In the genomic region with DNA sequence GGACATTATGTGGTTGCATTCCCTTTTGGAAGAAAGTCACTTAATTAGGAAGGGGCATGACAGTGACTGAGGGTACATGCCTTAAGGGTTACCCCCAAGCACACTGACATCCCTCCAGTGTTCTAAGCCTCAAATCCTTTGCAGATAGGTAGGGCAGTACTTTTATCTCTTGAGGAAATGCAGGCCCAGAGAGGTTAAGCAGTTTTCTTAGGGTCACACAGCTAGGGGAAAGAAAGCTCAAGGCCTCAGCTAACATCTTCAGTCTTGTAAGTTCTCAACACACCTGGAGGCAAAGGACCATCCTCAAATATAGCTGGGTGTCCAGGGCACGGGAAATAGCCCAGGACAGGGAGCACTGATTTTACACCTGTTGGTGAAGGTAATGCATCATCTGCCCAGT, we compare ENCODE assay signal across 16 cellular contexts. TPM values are rescaled to one million over a fixed set of nuclear protein-coding genes. Genes with fewer than 3 reads are reported as not detected.
DNase-seq lines count a peak whose midpoint lies in the region; ATAC-seq and TF ChIP-seq lines count a peak whose summit lies in the region.
"Had no signal": no experiment of that assay in that cellular context is flagged by ENCODE, and none has a peak within 500 bp of the region (broad histone marks: within the 10 kb centered on the region; RNA-seq: fewer than 3 reads in every experiment).

No MANE protein-coding gene starts in this region.

- TF ChIP-seq CTCF in left ventricle myocardium inferior (IDR thresholded peaks at IDR 0.05; ENCODE audit: borderline replicate concordance), result no peak

- H3K36me3 ChIP-seq in left ventricle myocardium inferior, result no peaks in the 10 kb centered on the region
- no peaks in the 10 kb centered on the region for H3K36me3 ChIP-seq in mesodermal cell (ENCODE audit: control insufficient read depth, insufficient read depth, low read length)

- no peaks in the 10 kb centered on the region for H3K27me3 ChIP-seq in left ventricle myocardium inferior (ENCODE audit: low read depth)

- ATAC-seq in HG02870 (IDR thresholded peaks at IDR 0.05; ENCODE audit: unreplicated experiment), result no peak

- H3K4me1 ChIP-seq in left ventricle myocardium inferior (peaks cover 83% of the 10 kb centered on the region), mesodermal cell (ENCODE audit: control insufficient read depth, insufficient read depth, low read length, poor library complexity, severe bottlenecking) (peaks cover 53% of the 10 kb centered on the region)

- no peak for DNase-seq in left ventricle myocardium inferior
- no peak for DNase-seq in cardiac septum (ENCODE audit: low spot score)
- DNase-seq in NCI-H446 treated with DMSO at 0.1 percent for 48 hours (lab: John Stamatoyannopoulos, UW), result no peak
- no peak for DNase-seq in dermis blood vessel endothelial cell
- DNase-seq: C1 segment of cervical spinal cord, DND-41, NCI-H1436, NCI-H2029, NCI-H2171, NCI-H510A, NCI-H774, SHP77 had no signal

- 100% methylated on average over 1 of the region's 1 CpG for WGBS in mesodermal cell (ENCODE audit: insufficient coverage in 2 of 2), 2 experiments

- intact Hi-C loops in left ventricle myocardium inferior (cut with micrococcal nuclease), result no loop called here
- intact Hi-C loops in cardiac septum (cut with DNase I), result no loop called here

- H3K9me3 ChIP-seq in left ventricle myocardium inferior (replicated peaks) (no peaks in the 10 kb centered on the region), mesodermal cell (ENCODE audit: control insufficient read depth, low read length) (no peaks in the 10 kb centered on the region)

- H3K4me3 ChIP-seq in left ventricle myocardium inferior, result no peak overlapping the region
- H3K4me3 ChIP-seq in mesodermal cell (ENCODE audit: extremely low read depth, insufficient read depth, low read length, poor library complexity, severe bottlenecking), result no peak overlapping the region

- peak overlapping the region; percentile 86 for H3K27ac ChIP-seq in left ventricle myocardium inferior (replicated peaks)
- H3K27ac ChIP-seq in cingulate gyrus (ENCODE audit: low read depth, low read length), result peak overlapping the region; percentile 19
- peak overlapping the region; percentile 84 for H3K27ac ChIP-seq in mesodermal cell (ENCODE audit: low read depth, low read length, severe bottlenecking)

RNA-seq across cellular contexts. Expression of a gene that starts 31.6 kb away (rescaled TPM):
- total RNA-seq in left ventricle myocardium inferior (12.2 TPM), cardiac septum (12.3 TPM), dermis blood vessel endothelial cell (41.9 and 57.7 TPM in 2 replicates)
- 18.5 TPM for polyA plus RNA-seq in mesodermal cell (2013, experiment 1 of 2)
- 17.5 TPM for polyA plus RNA-seq in mesodermal cell (2013, experiment 2 of 2)

RNA-seq across cellular contexts. Expression of a gene that starts 37.6 kb away (rescaled TPM):
- total RNA-seq in left ventricle myocardium inferior, result not detected
- total RNA-seq in cardiac septum, result not detected
- polyA plus RNA-seq in mesodermal cell (2013, experiment 1 of 2), result not detected
- polyA plus RNA-seq in mesodermal cell (2013, experiment 2 of 2), result not detected
- not detected in 2 replicates for total RNA-seq in dermis blood vessel endothelial cell
- total RNA-seq: A673 had no signal

Comparison
In these comparisons a context has a peak if more than half of its experiments do, and no peak if none do; other contexts are left out.
1. H3K27ac ChIP-seq: peak in every context shown above with its lines; median percentile 86 in left ventricle myocardium inferior; 84 in mesodermal cell; 19 in cingulate gyrus.